ENCODE assay signal across 8 cellular contexts in the genomic region with DNA sequence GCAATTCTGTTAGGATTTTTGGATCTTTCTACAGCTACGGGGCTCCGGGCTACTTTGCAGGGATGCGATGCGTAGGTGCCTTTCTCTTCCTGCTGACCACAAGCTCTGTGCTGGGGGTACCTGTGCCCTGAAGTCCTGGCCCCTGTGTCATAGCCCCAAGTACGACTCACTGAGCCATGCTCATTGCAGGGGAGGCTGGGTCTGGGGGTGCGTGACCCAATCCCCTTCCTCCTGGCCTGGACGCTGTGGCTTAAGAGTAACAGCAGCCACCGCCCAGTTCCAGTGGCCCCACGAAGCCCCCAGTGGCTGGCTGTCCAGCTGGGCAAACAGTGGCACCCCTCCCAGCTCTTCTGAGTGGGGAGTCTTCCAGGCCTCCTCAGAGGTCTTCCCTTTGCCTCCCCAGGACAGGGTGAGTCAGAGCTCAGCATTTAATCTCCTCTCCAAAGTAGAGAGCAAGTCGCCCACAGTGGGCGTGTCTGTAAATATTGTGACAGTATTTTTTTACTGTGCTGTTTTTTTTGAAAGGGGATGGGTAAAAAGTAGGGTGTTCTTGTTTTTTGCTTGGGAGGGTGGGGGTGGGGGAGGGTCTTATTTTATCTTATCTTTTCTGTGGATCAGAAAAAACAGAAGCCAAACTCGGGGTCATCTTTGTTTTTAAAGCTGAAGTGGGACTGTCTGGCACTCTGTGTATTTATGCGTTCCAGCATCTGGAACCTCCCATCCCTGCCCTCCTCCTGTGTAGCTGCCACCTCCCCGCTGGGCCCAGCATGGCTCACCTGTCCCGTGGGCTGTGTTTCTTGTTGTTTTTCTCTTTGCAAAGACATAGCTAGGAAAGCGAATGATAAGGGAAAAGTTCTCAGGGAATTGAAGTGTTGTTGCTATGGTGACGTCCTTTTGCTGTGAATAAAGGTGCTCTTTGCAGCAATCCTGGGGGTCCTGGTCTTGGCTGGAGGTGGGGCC. TPM values are rescaled to one million over a fixed set of nuclear protein-coding genes. Genes with fewer than 3 reads are reported as not detected.
DNase-seq lines count a peak whose midpoint lies in the region; ATAC-seq, FAIRE-seq and TF ChIP-seq lines count a peak whose summit lies in the region.

No MANE protein-coding gene starts in this region.

- H3K27ac Mint-ChIP-seq in activated naive CD8-positive, alpha-beta T cell: peak overlapping the region; percentile 35

- H3K27me3 ChIP-seq in left lung: no peaks in the 10 kb centered on the region
- no peaks in the 10 kb centered on the region for H3K27me3 ChIP-seq in thyroid gland

- peaks cover 57 to 95% of the 10 kb centered on the region in 2 donors for H3K4me1 ChIP-seq in left lung
- H3K4me1 ChIP-seq in thyroid gland: peaks cover 21 to 61% of the 10 kb centered on the region in 2 donors

- 56 to 63% methylated on average over 11 to 13 of the region's 17 CpGs for WGBS in thyroid gland, 2 donors

- DNase-seq in H54 (ENCODE audit: insufficient read length, low spot score): peak; percentile 98
- peak; percentile 77 for DNase-seq in NCI-H748 treated with DMSO at 0.1 percent for 48 hours (lab: John Stamatoyannopoulos, UW)
- DNase-seq in left lung: peak; percentile 61 to 80
- no peak for DNase-seq in epidermal melanocyte (ENCODE audit: insufficient read length, low spot score)
- DNase-seq in thyroid gland: no peak

- H3K9me3 Mint-ChIP-seq in activated naive CD8-positive, alpha-beta T cell (ENCODE audit: low read depth): no peaks in the 10 kb centered on the region

- intact Hi-C loops in left lung (cut with DNase I) (no loop called here), thyroid gland (cut with DNase I) (no loop called here)

- no peak for FAIRE-seq in H54 (lab: Jason Lieb, UNC)

- TF ChIP-seq POLR2A in H54 (IDR thresholded peaks at IDR 0.05; ENCODE audit: low read depth, low read length) (no peak), thyroid gland (IDR thresholded peaks at IDR 0.05) (no peak), GM18505 (IDR thresholded peaks at IDR 0.05; ENCODE audit: borderline replicate concordance, extremely low read depth, insufficient read depth, insufficient read length) (no peak)

- H3K4me3 ChIP-seq in left lung: peak overlapping the region in 1 of 2 donors; percentile 15
- H3K4me3 ChIP-seq in thyroid gland (replicated peaks in 1 of 3): no peak overlapping the region

- ATAC-seq in left lung (peak; percentile 12), GM18505 (IDR thresholded peaks at IDR 0.05; ENCODE audit: unreplicated experiment) (no peak), HG03045 (IDR thresholded peaks at IDR 0.05; ENCODE audit: unreplicated experiment) (no peak)

- H3K4me1 Mint-ChIP-seq in activated naive CD8-positive, alpha-beta T cell (ENCODE audit: low read depth): peaks cover 51% of the 10 kb centered on the region

- H3K27ac ChIP-seq in left lung (peak overlapping the region; percentile 73 to 98), thyroid gland (no peak overlapping the region)

- H3K36me3 ChIP-seq in left lung (peaks cover 0 to 42% of the 10 kb centered on the region in 2 donors), thyroid gland (no peaks in the 10 kb centered on the region)

- no peaks in the 10 kb centered on the region for H3K27me3 Mint-ChIP-seq in activated naive CD8-positive, alpha-beta T cell

- H3K4me3 Mint-ChIP-seq in activated naive CD8-positive, alpha-beta T cell: peak overlapping the region; percentile 56

- no peak for TF ChIP-seq CTCF in left lung (IDR thresholded peaks at IDR 0.05)
- TF ChIP-seq CTCF in thyroid gland (IDR thresholded peaks at IDR 0.05): no peak

- H3K36me3 Mint-ChIP-seq in activated naive CD8-positive, alpha-beta T cell: no peaks in the 10 kb centered on the region

- H3K9me3 ChIP-seq in left lung: no peaks in the 10 kb centered on the region
- H3K9me3 ChIP-seq in thyroid gland: no peaks in the 10 kb centered on the region

RNA-seq across cellular contexts. Expression of a gene that starts 8.2 kb away (rescaled TPM):
- 10 to 100 TPM; 38.0 to 59.2 TPM for total RNA-seq in left lung
- 1 to 10 TPM; 3.8 to 6.1 (median 4.8) TPM for total RNA-seq in thyroid gland

RNA-seq across cellular contexts. Expression of a gene that starts 27.5 kb away (rescaled TPM):
- total RNA-seq in left lung: 10 to 100 TPM; 22.5 to 24.7 TPM
- total RNA-seq in thyroid gland: 10 to 100 TPM; 37.2 to 51.8 (median 45.6) TPM

RNA-seq across cellular contexts. Expression of a gene that starts 31.0 kb away (rescaled TPM):
- total RNA-seq in left lung (10 to 100 TPM; 19.0 to 19.3 TPM), thyroid gland (10 to 100 TPM; 16.0 to 40.2 (median 37.2) TPM)

RNA-seq across cellular contexts. Expression of a gene that starts 51.6 kb away (rescaled TPM):
- not detected for total RNA-seq in left lung
- not detected for total RNA-seq in thyroid gland

Comparison
In these comparisons a context has a peak if more than half of its experiments do, and no peak if none do; other contexts are left out.
1. DNase-seq: peak in H54 (single experiment), NCI-H748 treated with DMSO at 0.1 percent for 48 hours (single experiment) and left lung (2 of 2); none in epidermal melanocyte (single experiment) and thyroid gland (0 of 2).
2. H3K27ac ChIP-seq: peak in left lung (2 of 2); none in thyroid gland (0 of 3).
3. RNA of a gene that starts 8.2 kb away (total RNA-seq): 38.0 to 59.2 TPM in left lung; 3.8 to 6.1 TPM in thyroid gland; every median in the first group is over 4 times any median in the second.